In genomic region chr11:113796663-113797259, GRCh38 we compare ENCODE assay signal across 8 cellular contexts. TPM values are rescaled to one million over a fixed set of nuclear protein-coding genes. Genes with fewer than 3 reads are reported as not detected.
DNase-seq lines count a peak whose midpoint lies in the region; ATAC-seq, FAIRE-seq and TF ChIP-seq lines count a peak whose summit lies in the region.

No MANE protein-coding gene starts in this region.

- H3K4me2 ChIP-seq in A549 (no peak overlapping the region), GM12878 (ENCODE audit: control insufficient read depth, insufficient read depth) (no peak overlapping the region), keratinocyte (ENCODE audit: control insufficient read depth, extremely low read depth, insufficient read depth, low read depth, low read length) (no peak overlapping the region)

- no peak overlapping the region for H3K4me3 ChIP-seq in A549
- no peak overlapping the region for H3K4me3 ChIP-seq in GM12878
- no peak overlapping the region for H3K4me3 ChIP-seq in keratinocyte (ENCODE audit: control insufficient read depth in 2 of 3, extremely low read depth in 1 of 3, insufficient read depth in 2 of 3, low read depth in 1 of 3, low read length in 3 of 3)
- H3K4me3 ChIP-seq in testis: no peak overlapping the region

- H3K9me3 ChIP-seq in A549: no peaks in the 10 kb centered on the region
- no peaks in the 10 kb centered on the region for H3K9me3 ChIP-seq in GM12878 (replicated peaks; ENCODE audit: control insufficient read depth, insufficient read depth, low read length)
- H3K9me3 ChIP-seq in keratinocyte (ENCODE audit: control insufficient read depth, low read depth, low read length): no peaks in the 10 kb centered on the region
- no peaks in the 10 kb centered on the region for H3K9me3 ChIP-seq in testis

- H4K20me1 ChIP-seq in GM12878 (ENCODE audit: control insufficient read depth, insufficient read depth) (no peaks in the 10 kb centered on the region), keratinocyte (ENCODE audit: control insufficient read depth, extremely low read depth, insufficient read depth, low read length) (no peaks in the 10 kb centered on the region)

- intact Hi-C loops in GM12878 (cut with micrococcal nuclease; ENCODE audit: unreplicated experiment): loop anchor here (1.0 kb wide), 1 partner anchor 491 kb away; no protein-coding TSS in a partner anchor
- intact Hi-C loops in testis (cut with DNase I; ENCODE audit: low total_unique reads): no loop called here

- WGBS in A549 (ENCODE audit: missing lambda C conversion rate): 62% methylated on average over 3 of the region's 3 CpGs
- WGBS in GM12878 (ENCODE audit: insufficient coverage, insufficient replicate concordance, low lambda C conversion rate, missing lambda C conversion rate): 65% methylated on average over 3 of the region's 3 CpGs
- 59 to 70% methylated on average over 3 of the region's 3 CpGs for WGBS in testis, 2 donors

- H3K79me2 ChIP-seq in GM12878 (ENCODE audit: control insufficient read depth, insufficient read depth, low read length) (no peaks in the 10 kb centered on the region), keratinocyte (ENCODE audit: control insufficient read depth, insufficient read depth, low read length) (no peaks in the 10 kb centered on the region)

- H3K9me1 ChIP-seq in keratinocyte (ENCODE audit: control insufficient read depth, extremely low read depth, insufficient read depth, low read length): no peaks in the 10 kb centered on the region

- RAD21 ChIA-PET in GM12878 (lab: Charles Lee; ENCODE audit: unreplicated experiment): interaction anchor here (0.7 to 1.1 kb wide), 4 partner anchors 10 to 491 kb away, joined by 3 read pairs; no protein-coding TSS in a partner anchor

- SMC1A ChIA-PET in GM12878 (lab: Charles Lee; ENCODE audit: uncharacterized antibody, unreplicated experiment): interaction anchor here (0.9 to 1.9 kb wide), 3 partner anchors 10 to 490 kb away, joined by 3 to 6 read pairs (median 4); partner anchors contain the start of gene ZW10

- CTCF ChIA-PET in A549 (lab: Yijun Ruan, JAX) (interaction anchor here (1.0 to 1.6 kb wide), 11 partner anchors 9 to 494 kb away, joined by 3 to 5 read pairs (median 3); partner anchors contain the start of genes CLDN25, TTC12 and ZW10), GM12878 (lab: Yijun Ruan, JAX) (interaction anchor here (0.7 to 2.7 kb wide), 16 partner anchors 9 to 492 kb away, joined by 3 to 28 read pairs (median 4); partner anchors contain the start of gene ZW10)

- H3K27ac ChIP-seq in A549 (no peak overlapping the region), GM12878 (ENCODE audit: control insufficient read depth, insufficient read depth) (no peak overlapping the region), keratinocyte (ENCODE audit: control insufficient read depth, insufficient read depth, low read length) (no peak overlapping the region), testis (no peak overlapping the region)

- no peak overlapping the region for H2AFZ ChIP-seq in GM12878 (ENCODE audit: control insufficient read depth, low read depth, low read length)
- no peak overlapping the region for H2AFZ ChIP-seq in keratinocyte (ENCODE audit: control insufficient read depth, low read length)

- H3K36me3 ChIP-seq in GM12878 (ENCODE audit: control insufficient read depth in 2 of 2, insufficient read depth in 2 of 2, low read length in 1 of 2): peaks cover 3 to 8% of the 10 kb centered on the region in 2 experiments; a peak in 3 of 4 replicates
- H3K36me3 ChIP-seq in keratinocyte (ENCODE audit: control insufficient read depth in 2 of 2, extremely low read depth in 1 of 2, insufficient read depth in 2 of 2, low read length in 2 of 2): peaks cover 3 to 4% of the 10 kb centered on the region in 2 experiments
- no peaks in the 10 kb centered on the region for H3K36me3 ChIP-seq in testis (ENCODE audit: low read depth, missing control alignments)

- no peak for FAIRE-seq in A549 (lab: Jason Lieb, UNC)
- no peak for FAIRE-seq in GM12878 (lab: Jason Lieb, UNC)
- peak; percentile 75 for FAIRE-seq in keratinocyte (lab: Jason Lieb, UNC)

- DNase-seq in A549 (ENCODE audit: low read depth in 1 of 2, low spot score in 1 of 2) (peak; percentile 28 to 31), GF-D8 (lab: John Stamatoyannopoulos, UW) (peak; percentile 47), NCI-H460 (ENCODE audit: extremely low read depth, low read depth) (peak; percentile 21), GM12878 (ENCODE audit: low read depth, low spot score) (no peak), keratinocyte (ENCODE audit: low read depth, low spot score) (peak; percentile 11), testis (peak; percentile 50)
- DNase-seq in central memory CD4-positive, alpha-beta T cell: no peak

- TF ChIP-seq EP300 in A549 (IDR thresholded peaks at IDR 0.05): no peak
- no peak for TF ChIP-seq EP300 in GM12878 (IDR thresholded peaks at IDR 0.05; ENCODE audit: borderline replicate concordance in 1 of 2, control insufficient read depth in 1 of 2, low read depth in 2 of 2, low read length in 2 of 2)

- in situ Hi-C loops in GM12878 (cut with MboI): no loop called here

- TF ChIP-seq POLR2A in A549 (IDR thresholded peaks at IDR 0.05; ENCODE audit: low read length) (no peak), GM12878 (IDR thresholded peaks at IDR 0.05; ENCODE audit: low read depth, low read length) (no peak), testis (IDR thresholded peaks at IDR 0.05) (no peak)

- H3K4me1 ChIP-seq in A549 (no peaks in the 10 kb centered on the region), GM12878 (ENCODE audit: control insufficient read depth, insufficient read depth, low read length) (no peaks in the 10 kb centered on the region), keratinocyte (ENCODE audit: control insufficient read depth, extremely low read depth, insufficient read depth, low read length) (no peaks in the 10 kb centered on the region), testis (no peaks in the 10 kb centered on the region)

- POLR2A ChIA-PET in A549 (lab: Yijun Ruan, JAX): no interaction called here
- POLR2A ChIA-PET in GM12878 (lab: Charles Lee): no interaction called here

- BruUV-seq in GM12878 (replicated peaks; lab: Mats Ljungman, UMichigan): no TSS peak

- TF ChIP-seq CTCF in A549 (IDR thresholded peaks at IDR 0.05) (peak; percentile 20; the same call in 1 of the 3 replicates), GM12878 (IDR thresholded peaks at IDR 0.05 in 2 of 3, conservative IDR thresholded peaks at IDR 0.05 in 1 of 3; ENCODE audit: control insufficient read depth in 2 of 3, extremely low read depth in 1 of 3, insufficient read depth in 1 of 3, low read depth in 3 of 3, low read length in 3 of 3) (peak; percentile 53 to 69 (median 57)), keratinocyte (optimal IDR thresholded peaks at IDR 0.05 in 1 of 3, IDR thresholded peaks at IDR 0.05 in 1 of 3, conservative IDR thresholded peaks at IDR 0.05 in 1 of 3; ENCODE audit: extremely low read depth in 1 of 3, insufficient read depth in 2 of 3, low read length in 3 of 3) (peak; percentile 52 to 65 (median 59)), testis (IDR thresholded peaks at IDR 0.05) (peak; percentile 12 to 61 (median 60))

- ATAC-seq in A549 (peak; percentile 81 to 90; a peak in 5 of 6 replicates), HG02798 (IDR thresholded peaks at IDR 0.05; ENCODE audit: poor library complexity, unreplicated experiment) (peak; percentile 73), GM12878 (peak; percentile 95)

- H3K27me3 ChIP-seq in GM12878 (replicated peaks in 1 of 2; ENCODE audit: control insufficient read depth in 2 of 2, insufficient read depth in 2 of 2, low read length in 1 of 2) (no peaks in the 10 kb centered on the region), keratinocyte (ENCODE audit: control insufficient read depth, extremely low read depth, insufficient read depth, low read length) (no peaks in the 10 kb centered on the region), testis (no peaks in the 10 kb centered on the region)

- TF ChIP-seq RAD21 in A549 (conservative IDR thresholded peaks at IDR 0.05 in 1 of 2, IDR thresholded peaks at IDR 0.05 in 1 of 2) (no peak), GM12878 (IDR thresholded peaks at IDR 0.05; ENCODE audit: insufficient read depth, low read depth, low read length) (peak; percentile 41)

- dilution Hi-C loops in keratinocyte (cut with MboI; ENCODE audit: extremely low pct_ligation_motif_present, low sequenced_read_pairs): no loop called here

- H3K9ac ChIP-seq in GM12878 (ENCODE audit: control insufficient read depth, insufficient read depth, low read length): no peak overlapping the region
- no peak overlapping the region for H3K9ac ChIP-seq in keratinocyte (ENCODE audit: control insufficient read depth, extremely low read depth, insufficient read depth, low read length)

RNA-seq across cellular contexts. Expression of gene CLDN25, which starts 17.2 kb away (rescaled TPM):
- polyA plus RNA-seq in A549 (2011; rRNA removed): not detected in 2 replicates
- polyA plus RNA-seq in A549 (2012; cell fraction: cytosol; rRNA removed): not detected in 2 replicates
- polyA plus RNA-seq in A549 (2012; cell fraction: nucleus; rRNA removed): not detected in 2 replicates
- not detected in 3 replicates for polyA plus RNA-seq in A549 (2017; fragmentation: RNase III; extraction: RNeasy Plus Mini Kit Qiagen cat#74134 plus additional on column Dnase treatment)
- not detected in 2 replicates for polyA minus RNA-seq in A549 (2011; rRNA and poly(A)+ RNA removed)
- not detected in 2 replicates for total RNA-seq in NCI-H460 (2014; rRNA removed; shearing (Covaris generic))
- polyA plus RNA-seq in NCI-H460 (2014; cell fraction: nucleus; rRNA removed): not detected in 2 replicates
- total RNA-seq in GM12878 (2013; cell fraction: nucleolus; rRNA removed): not detected in 2 replicates
- not detected in 2 replicates for total RNA-seq in GM12878 (2014; rRNA removed)
- total RNA-seq in GM12878 (2014; rRNA removed; fragmentation: Illumina TruSeq; extraction: Trizol): not detected in 2 replicates
- total RNA-seq in GM12878 (2021): not detected in 2 replicates
- not detected for polyA plus RNA-seq in GM12878 (2011; ENCODE audit: low read depth)
- polyA plus RNA-seq in GM12878 (2011; rRNA removed): not detected in 2 replicates
- polyA plus RNA-seq in GM12878 (2011; cell fraction: cytosol; rRNA removed): not detected in 2 replicates
- not detected in 2 replicates for polyA plus RNA-seq in GM12878 (2011; cell fraction: nucleus; rRNA removed)
- not detected in 2 replicates for polyA plus RNA-seq in GM12878 (2012)
- polyA plus RNA-seq in GM12878 (2014; fragmentation: Illumina TruSeq; extraction: Trizol): not detected in 2 replicates
- polyA plus RNA-seq in GM12878 (2014; fragmentation: Nextera tagmentation; extraction: Ambion mirVana): not detected
- polyA plus RNA-seq in GM12878 (2014; rRNA removed): not detected in 2 replicates
- polyA plus RNA-seq in GM12878 (2016; fragmentation: Nextera tagmentation; extraction: Ambion mirVana): not detected
- not detected in 2 replicates for polyA minus RNA-seq in GM12878 (2011; rRNA and poly(A)+ RNA removed)
- not detected in 2 replicates for polyA minus RNA-seq in GM12878 (2011; cell fraction: cytosol; rRNA and poly(A)+ RNA removed)
- polyA minus RNA-seq in GM12878 (2011; cell fraction: nucleus; rRNA and poly(A)+ RNA removed): not detected in 2 replicates
- polyA plus RNA-seq in keratinocyte: not detected in 3 replicates
- polyA plus RNA-seq in keratinocyte (2011; ENCODE audit: low read depth): not detected
- polyA plus RNA-seq in keratinocyte (2011; cell fraction: cytosol; rRNA removed): not detected in 2 replicates
- polyA plus RNA-seq in keratinocyte (2011; cell fraction: nucleus; rRNA removed): not detected in 2 replicates
- polyA plus RNA-seq in keratinocyte (2012; ENCODE audit: low replicate concordance): 0.41 TPM in 1 of 2 replicates, not detected in the other
- not detected in 3 replicates for polyA minus RNA-seq in keratinocyte
- not detected for polyA minus RNA-seq in keratinocyte (2011; cell fraction: cytosol; rRNA and poly(A)+ RNA removed)
- not detected in 2 replicates for polyA minus RNA-seq in keratinocyte (2011; cell fraction: nucleus; rRNA and poly(A)+ RNA removed)
- not detected for total RNA-seq in testis
- not detected for polyA plus RNA-seq in testis (ENCODE audit: insufficient read depth, low read depth, low replicate concordance)

RNA-seq across cellular contexts. Expression of gene ZW10, which starts 23.3 kb away (rescaled TPM):
- 12.9 and 13.4 TPM in 2 replicates for polyA plus RNA-seq in A549 (2011; rRNA removed)
- polyA plus RNA-seq in A549 (2012; cell fraction: cytosol; rRNA removed): 4.6 and 5.0 TPM in 2 replicates
- polyA plus RNA-seq in A549 (2012; cell fraction: nucleus; rRNA removed): 2.8 and 3.6 TPM in 2 replicates
- polyA plus RNA-seq in A549 (2017; fragmentation: RNase III; extraction: RNeasy Plus Mini Kit Qiagen cat#74134 plus additional on column Dnase treatment): 13.9 to 14.1 TPM (median 13.9 TPM) in 3 replicates
- 8.1 and 8.5 TPM in 2 replicates for polyA minus RNA-seq in A549 (2011; rRNA and poly(A)+ RNA removed)
- total RNA-seq in NCI-H460 (2014; rRNA removed; shearing (Covaris generic)): 14.3 and 15.0 TPM in 2 replicates
- 9.6 and 11.1 TPM in 2 replicates for polyA plus RNA-seq in NCI-H460 (2014; cell fraction: nucleus; rRNA removed)
- 18.3 and 20.0 TPM in 2 replicates for total RNA-seq in GM12878 (2013; cell fraction: nucleolus; rRNA removed)
- 18.9 and 20.4 TPM in 2 replicates for total RNA-seq in GM12878 (2014; rRNA removed)
- 21.7 and 23.3 TPM in 2 replicates for total RNA-seq in GM12878 (2014; rRNA removed; fragmentation: Illumina TruSeq; extraction: Trizol)
- 14.4 and 14.7 TPM in 2 replicates for total RNA-seq in GM12878 (2021)
- 6.8 TPM for polyA plus RNA-seq in GM12878 (2011; ENCODE audit: low read depth)
- 15.6 and 17.7 TPM in 2 replicates for polyA plus RNA-seq in GM12878 (2011; rRNA removed)
- polyA plus RNA-seq in GM12878 (2011; cell fraction: cytosol; rRNA removed): 8.5 and 8.7 TPM in 2 replicates
- 7.9 and 8.8 TPM in 2 replicates for polyA plus RNA-seq in GM12878 (2011; cell fraction: nucleus; rRNA removed)
- 6.4 and 8.8 TPM in 2 replicates for polyA plus RNA-seq in GM12878 (2012)
- 20.6 and 23.6 TPM in 2 replicates for polyA plus RNA-seq in GM12878 (2014; fragmentation: Illumina TruSeq; extraction: Trizol)
- 1 to 10 TPM; 5.4 to 8.6 TPM for polyA plus RNA-seq in GM12878 (2014; fragmentation: Nextera tagmentation; extraction: Ambion mirVana)
- 11.4 and 13.7 TPM in 2 replicates for polyA plus RNA-seq in GM12878 (2014; rRNA removed)
- polyA plus RNA-seq in GM12878 (2016; fragmentation: Nextera tagmentation; extraction: Ambion mirVana): 10 to 100 TPM; 31.8 to 32.0 TPM
- polyA minus RNA-seq in GM12878 (2011; rRNA and poly(A)+ RNA removed): 14.0 and 15.1 TPM in 2 replicates
- 5.7 and 6.3 TPM in 2 replicates for polyA minus RNA-seq in GM12878 (2011; cell fraction: cytosol; rRNA and poly(A)+ RNA removed)
- polyA minus RNA-seq in GM12878 (2011; cell fraction: nucleus; rRNA and poly(A)+ RNA removed): 10.5 and 11.1 TPM in 2 replicates
- 13.7 to 21.3 TPM (median 17.0 TPM) in 3 replicates for polyA plus RNA-seq in keratinocyte
- polyA plus RNA-seq in keratinocyte (2011; ENCODE audit: low read depth): 14.2 TPM
- 9.3 and 20.6 TPM in 2 replicates for polyA plus RNA-seq in keratinocyte (2011; cell fraction: cytosol; rRNA removed)
- polyA plus RNA-seq in keratinocyte (2011; cell fraction: nucleus; rRNA removed): 17.2 and 19.6 TPM in 2 replicates
- polyA plus RNA-seq in keratinocyte (2012; ENCODE audit: low replicate concordance): 13.2 and 16.5 TPM in 2 replicates
- 8.3 to 25.0 TPM (median 13.4 TPM) in 3 replicates for polyA minus RNA-seq in keratinocyte
- 16.5 TPM for polyA minus RNA-seq in keratinocyte (2011; cell fraction: cytosol; rRNA and poly(A)+ RNA removed)
- 15.5 and 18.0 TPM in 2 replicates for polyA minus RNA-seq in keratinocyte (2011; cell fraction: nucleus; rRNA and poly(A)+ RNA removed)
- 10 to 100 TPM; 19.0 to 29.6 TPM for total RNA-seq in testis
- 30.5 TPM for polyA plus RNA-seq in testis (ENCODE audit: insufficient read depth, low read depth, low replicate concordance)

Comparison
In these comparisons a context has a peak if more than half of its experiments do, and no peak if none do; other contexts are left out.
1. DNase-seq: peak in A549 (2 of 2), GF-D8 (single experiment), NCI-H460 (single experiment), keratinocyte (single experiment) and testis (single experiment); none in GM12878 (single experiment) and central memory CD4-positive, alpha-beta T cell (single experiment).
2. Of the 24 proteins assayed by ChIP-seq in both GM12878 and A549: peak only in GM12878: RAD21 and SMC3; only in A549: none; in both: CTCF; in neither: 21.
3. Peak in every context shown above with its lines, with median percentiles within 50 percentile points of each other: ATAC-seq and CTCF ChIP-seq.